8 cellular contexts compared by ENCODE assay signal in the genomic region with DNA sequence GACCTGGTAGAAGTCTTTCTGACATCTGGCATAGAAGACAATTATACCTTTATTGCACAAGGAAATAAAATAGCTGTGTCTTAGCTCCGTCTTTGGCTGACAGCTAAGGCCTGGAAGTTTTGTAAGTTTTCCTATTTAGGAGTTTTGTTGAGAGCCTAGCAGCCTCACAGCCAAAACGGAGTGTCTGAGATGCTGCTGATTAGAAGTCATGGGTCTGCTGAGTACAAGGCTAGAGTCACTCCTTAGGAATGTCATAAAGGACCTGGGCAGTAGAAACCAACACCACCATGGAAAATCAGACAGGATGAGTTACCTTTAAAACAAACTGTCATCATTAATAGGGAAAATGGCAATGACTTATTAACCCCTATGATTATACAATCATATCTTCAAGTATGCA.
DNase-seq lines count a peak whose midpoint lies in the region; ATAC-seq and TF ChIP-seq lines count a peak whose summit lies in the region.

No MANE protein-coding gene starts in this region.

- H3K4me3 ChIP-seq in fibroblast of pulmonary artery (replicated peaks; ENCODE audit: low read depth, low read length) (no peak overlapping the region), retinal pigment epithelial cell (ENCODE audit: low read length) (no peak overlapping the region)

- peak; percentile 46 for DNase-seq in ELF-1 (ENCODE audit: low read depth, low spot score)
- peak; percentile 82 for DNase-seq in fibroblast of pulmonary artery (ENCODE audit: low read depth)
- peak; percentile 66 for DNase-seq in retinal pigment epithelial cell (ENCODE audit: low read depth)
- no peak for DNase-seq in NCI-H446 treated with DMSO at 0.1 percent for 48 hours (lab: John Stamatoyannopoulos, UW)
- no peak for DNase-seq in pons (ENCODE audit: low spot score)
- no peak for DNase-seq in OCI-M1 (lab: John Stamatoyannopoulos, UW)

- TF ChIP-seq CTCF in fibroblast of pulmonary artery (IDR thresholded peaks at IDR 0.05; ENCODE audit: low read length, missing control alignments) (no peak), retinal pigment epithelial cell (conservative IDR thresholded peaks at IDR 0.05; ENCODE audit: low read depth, low read length) (no peak)

- ATAC-seq in SK-N-SH treated with all-trans-retinoic acid at 6 μM for 48 hours (peak; percentile 96), GM18520 (IDR thresholded peaks at IDR 0.05; ENCODE audit: unreplicated experiment) (no peak)

TF ChIP-seq in SK-N-SH treated with all-trans-retinoic acid at 6 μM for 48 hours, 23 proteins besides CTCF, POLR2A, EP300 and RAD21:
- TF ChIP-seq RARB (CRISPR knock-in tag; IDR thresholded peaks at IDR 0.05) (no peak), ZNF70 (CRISPR knock-in tag; IDR thresholded peaks at IDR 0.05) (no peak), SNAI2 (CRISPR knock-in tag; IDR thresholded peaks at IDR 0.05) (no peak), GLIS3 (CRISPR knock-in tag; IDR thresholded peaks at IDR 0.05) (no peak), ISL1 (CRISPR knock-in tag; IDR thresholded peaks at IDR 0.05) (peak; percentile 71), ESRRG (CRISPR knock-in tag; IDR thresholded peaks at IDR 0.05) (no peak), ZC3H10 (CRISPR knock-in tag; IDR thresholded peaks at IDR 0.05) (no peak), TOX (CRISPR knock-in tag; IDR thresholded peaks at IDR 0.05; ENCODE audit: borderline replicate concordance) (peak; percentile 15; the same call in 1 of the 2 replicates)
- TF ChIP-seq, protein P1, sequence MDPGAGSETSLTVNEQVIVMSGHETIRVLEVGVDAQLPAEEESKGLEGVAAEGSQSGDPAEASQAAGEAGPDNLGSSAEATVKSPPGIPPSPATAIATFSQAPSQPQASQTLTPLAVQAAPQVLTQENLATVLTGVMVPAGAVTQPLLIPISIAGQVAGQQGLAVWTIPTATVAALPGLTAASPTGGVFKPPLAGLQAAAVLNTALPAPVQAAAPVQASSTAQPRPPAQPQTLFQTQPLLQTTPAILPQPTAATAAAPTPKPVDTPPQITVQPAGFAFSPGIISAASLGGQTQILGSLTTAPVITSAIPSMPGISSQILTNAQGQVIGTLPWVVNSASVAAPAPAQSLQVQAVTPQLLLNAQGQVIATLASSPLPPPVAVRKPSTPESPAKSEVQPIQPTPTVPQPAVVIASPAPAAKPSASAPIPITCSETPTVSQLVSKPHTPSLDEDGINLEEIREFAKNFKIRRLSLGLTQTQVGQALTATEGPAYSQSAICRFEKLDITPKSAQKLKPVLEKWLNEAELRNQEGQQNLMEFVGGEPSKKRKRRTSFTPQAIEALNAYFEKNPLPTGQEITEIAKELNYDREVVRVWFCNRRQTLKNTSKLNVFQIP (CRISPR knock-in tag; IDR thresholded peaks at IDR 0.05; ENCODE audit: borderline replicate concordance, low read depth), result no peak
- TF ChIP-seq, protein P2, sequence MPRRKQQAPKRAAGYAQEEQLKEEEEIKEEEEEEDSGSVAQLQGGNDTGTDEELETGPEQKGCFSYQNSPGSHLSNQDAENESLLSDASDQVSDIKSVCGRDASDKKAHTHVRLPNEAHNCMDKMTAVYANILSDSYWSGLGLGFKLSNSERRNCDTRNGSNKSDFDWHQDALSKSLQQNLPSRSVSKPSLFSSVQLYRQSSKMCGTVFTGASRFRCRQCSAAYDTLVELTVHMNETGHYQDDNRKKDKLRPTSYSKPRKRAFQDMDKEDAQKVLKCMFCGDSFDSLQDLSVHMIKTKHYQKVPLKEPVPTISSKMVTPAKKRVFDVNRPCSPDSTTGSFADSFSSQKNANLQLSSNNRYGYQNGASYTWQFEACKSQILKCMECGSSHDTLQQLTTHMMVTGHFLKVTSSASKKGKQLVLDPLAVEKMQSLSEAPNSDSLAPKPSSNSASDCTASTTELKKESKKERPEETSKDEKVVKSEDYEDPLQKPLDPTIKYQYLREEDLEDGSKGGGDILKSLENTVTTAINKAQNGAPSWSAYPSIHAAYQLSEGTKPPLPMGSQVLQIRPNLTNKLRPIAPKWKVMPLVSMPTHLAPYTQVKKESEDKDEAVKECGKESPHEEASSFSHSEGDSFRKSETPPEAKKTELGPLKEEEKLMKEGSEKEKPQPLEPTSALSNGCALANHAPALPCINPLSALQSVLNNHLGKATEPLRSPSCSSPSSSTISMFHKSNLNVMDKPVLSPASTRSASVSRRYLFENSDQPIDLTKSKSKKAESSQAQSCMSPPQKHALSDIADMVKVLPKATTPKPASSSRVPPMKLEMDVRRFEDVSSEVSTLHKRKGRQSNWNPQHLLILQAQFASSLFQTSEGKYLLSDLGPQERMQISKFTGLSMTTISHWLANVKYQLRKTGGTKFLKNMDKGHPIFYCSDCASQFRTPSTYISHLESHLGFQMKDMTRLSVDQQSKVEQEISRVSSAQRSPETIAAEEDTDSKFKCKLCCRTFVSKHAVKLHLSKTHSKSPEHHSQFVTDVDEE (CRISPR knock-in tag; IDR thresholded peaks at IDR 0.05), result no peak

Comparison
In these comparisons a context has a peak if more than half of its experiments do, and no peak if none do; other contexts are left out.
1. DNase-seq: peak in ELF-1 (single experiment), fibroblast of pulmonary artery (single experiment) and retinal pigment epithelial cell (single experiment); none in NCI-H446 treated with DMSO at 0.1 percent for 48 hours (single experiment), pons (single experiment) and OCI-M1 (single experiment).